Comparison of ENCODE assay signal across 36 cellular contexts in genomic region chr13:93554514-93554913, GRCh38.
"Had no signal": no experiment of that assay in that cellular context is flagged by ENCODE, and none has a peak within 500 bp of the region (broad histone marks: within the 10 kb centered on the region; RNA-seq: fewer than 3 reads in every experiment).

No MANE protein-coding gene starts in this region.

- H3K4me1 Mint-ChIP-seq: activated CD4-positive, alpha-beta T cell treated with anti-CD3 and anti-CD28 coated beads for 36 hours; activated CD4-positive, alpha-beta T cell treated with anti-CD3 and anti-CD28 coated beads, Interleukin-2, amount 10 ng/mL, durations not matched to agents 24 days and 14 days; activated CD8-positive, alpha-beta memory T cell treated with anti-CD3 and anti-CD28 coated beads, Interleukin-2, amount 10 ng/mL, durations not matched to agents 7 days and 5 days; activated naive CD4-positive, alpha-beta T cell treated with anti-CD3 and anti-CD28 coated beads, Interleukin-2, amount 50 U/mL, for 24 hours; activated naive CD8-positive, alpha-beta T cell treated with anti-CD3 and anti-CD28 coated beads for 36 hours; activated naive CD8-positive, alpha-beta T cell treated with anti-CD3 and anti-CD28 coated beads, Interleukin-2, amount 50 U/mL, for 24 hours; T-helper 17 cell had no signal

- H3K27ac ChIP-seq: breast epithelium, cardiac muscle cell, dorsolateral prefrontal cortex, foreskin keratinocyte, gastrocnemius medialis, heart right ventricle, WERI-Rb-1 had no signal

- H3K4me3 ChIP-seq: ascending aorta, breast epithelium, cardiac muscle cell, coronary artery, dorsolateral prefrontal cortex, gastrocnemius medialis, heart right ventricle had no signal

- H3K4me1 ChIP-seq: ascending aorta, breast epithelium, gastrocnemius medialis, heart right ventricle had no signal

- H3K36me3 ChIP-seq: ascending aorta, breast epithelium, cardiac muscle cell, gastrocnemius medialis, heart right ventricle had no signal

- H3K9me3 ChIP-seq: ascending aorta, breast epithelium, gastrocnemius medialis, heart right ventricle had no signal

- H3K4me3 Mint-ChIP-seq: activated CD4-positive, alpha-beta memory T cell treated with anti-CD3 and anti-CD28 coated beads for 36 hours; activated CD4-positive, alpha-beta T cell treated with anti-CD3 and anti-CD28 coated beads for 36 hours; activated CD4-positive, alpha-beta T cell treated with anti-CD3 and anti-CD28 coated beads, Interleukin-2, amount 10 ng/mL, durations not matched to agents 24 days and 14 days; activated CD8-positive, alpha-beta memory T cell treated with anti-CD3 and anti-CD28 coated beads, Interleukin-2, amount 10 ng/mL, durations not matched to agents 7 days and 5 days; activated CD8-positive, alpha-beta T cell treated with anti-CD3 and anti-CD28 coated beads, Interleukin-2, amount 10 ng/mL, durations not matched to agents 7 days and 5 days; activated naive CD4-positive, alpha-beta T cell treated with anti-CD3 and anti-CD28 coated beads for 36 hours; activated naive CD4-positive, alpha-beta T cell treated with anti-CD3 and anti-CD28 coated beads, Interleukin-2, amount 50 U/mL, for 24 hours; activated naive CD8-positive, alpha-beta T cell treated with anti-CD3 and anti-CD28 coated beads for 36 hours; activated naive CD8-positive, alpha-beta T cell treated with anti-CD3 and anti-CD28 coated beads, Interleukin-2, amount 50 U/mL, for 24 hours; activated T-helper 1 cell treated with anti-CD3 and anti-CD28 coated beads, Interleukin-12 subunit alpha, Interleukin-12 subunit beta, Interleukin-2, Interleukin-4 antibody, amounts not matched to agents 30 ng/mL and 10 ng/mL and 1 ng/mL, durations not matched to agents 14 hours and 24 hours and 36 hours; brain; dendritic cell treated with granulocyte-macrophage colony-stimulating factor and Interleukin-4, amounts not matched to agents 40 ng/mL and 50 ng/mL, for 4 days; endodermal cell; T-helper 17 cell; T-helper 2 cell treated with Interferon-gamma antibody and Interleukin-4, amounts not matched to agents 5 μg/mL and 100 μg/mL, for 36 hours had no signal

- H3K9me3 Mint-ChIP-seq: activated CD4-positive, alpha-beta memory T cell treated with anti-CD3 and anti-CD28 coated beads for 36 hours; activated CD4-positive, alpha-beta T cell treated with anti-CD3 and anti-CD28 coated beads, Interleukin-2, amount 10 ng/mL, durations not matched to agents 24 days and 14 days; activated naive CD4-positive, alpha-beta T cell treated with anti-CD3 and anti-CD28 coated beads for 36 hours; activated naive CD4-positive, alpha-beta T cell treated with anti-CD3 and anti-CD28 coated beads, Interleukin-2, amount 50 U/mL, for 24 hours; activated naive CD8-positive, alpha-beta T cell treated with anti-CD3 and anti-CD28 coated beads for 36 hours; activated naive CD8-positive, alpha-beta T cell treated with anti-CD3 and anti-CD28 coated beads, Interleukin-2, amount 50 U/mL, for 24 hours; activated T-helper 1 cell treated with anti-CD3 and anti-CD28 coated beads, Interleukin-12 subunit alpha, Interleukin-12 subunit beta, Interleukin-2, Interleukin-4 antibody, amounts not matched to agents 30 ng/mL and 10 ng/mL and 1 ng/mL, durations not matched to agents 14 hours and 24 hours and 36 hours; activated T-helper 2 cell treated with anti-CD3 and anti-CD28 coated beads, Interferon-gamma antibody, Interleukin-2, Interleukin-4, amounts not matched to agents 10 μg/mL and 5 μg/mL and 100 μg/mL, durations not matched to agents 14 hours and 24 hours and 36 hours; brain; dendritic cell treated with granulocyte-macrophage colony-stimulating factor and Interleukin-4, amounts not matched to agents 40 ng/mL and 50 ng/mL, for 4 days; endodermal cell; T-helper 2 cell treated with Interferon-gamma antibody and Interleukin-4, amounts not matched to agents 5 μg/mL and 100 μg/mL, for 36 hours had no signal

- H3K27me3 ChIP-seq: ascending aorta, breast epithelium, cardiac muscle cell, foreskin keratinocyte, gastrocnemius medialis, heart right ventricle had no signal

- DNase-seq: activated CD4-positive, alpha-beta memory T cell treated with anti-CD3 and anti-CD28 coated beads for 36 hours; activated CD4-positive, alpha-beta T cell treated with anti-CD3 and anti-CD28 coated beads for 36 hours; activated CD4-positive, alpha-beta T cell treated with anti-CD3 and anti-CD28 coated beads, Interleukin-2, amount 10 ng/mL, durations not matched to agents 24 days and 14 days; activated CD4-positive, CD25-positive, alpha-beta regulatory T cell; activated CD4-positive, CD25-positive, alpha-beta regulatory T cell treated with anti-CD3 and anti-CD28 coated beads, Interleukin-2, amount 50 U/mL, for 72 hours; activated CD8-positive, alpha-beta memory T cell treated with anti-CD3 and anti-CD28 coated beads, Interleukin-2, amount 10 ng/mL, durations not matched to agents 7 days and 5 days; activated CD8-positive, alpha-beta memory T cell treated with anti-CD3 and anti-CD28 coated beads, Interleukin-2, amount 50 U/mL, for 4 hours; activated CD8-positive, alpha-beta T cell treated with anti-CD3 and anti-CD28 coated beads, Interleukin-2, amount 10 ng/mL, durations not matched to agents 7 days and 5 days; activated effector memory CD4-positive, alpha-beta T cell treated with anti-CD3 and anti-CD28 coated beads, Interleukin-2, amount 50 U/mL, for 16 hours; activated naive CD4-positive, alpha-beta T cell treated with anti-CD3 and anti-CD28 coated beads for 36 hours; activated naive CD8-positive, alpha-beta T cell treated with anti-CD3 and anti-CD28 coated beads for 36 hours; activated naive CD8-positive, alpha-beta T cell treated with anti-CD3 and anti-CD28 coated beads, Interleukin-2, amount 50 U/mL, for 24 hours; activated T-cell treated with anti-CD3 and anti-CD28 coated beads, Interleukin-2, amount 50 U/mL, for 1 hour; activated T-cell treated with anti-CD3 and anti-CD28 coated beads, Interleukin-2, amount 50 U/mL, for 48 hours; central memory CD4-positive, alpha-beta T cell; cerebellar nuclear complex; dorsolateral prefrontal cortex; effector memory CD4-positive, alpha-beta T cell; endodermal cell; foreskin keratinocyte; gastrocnemius medialis; heart right ventricle; T-helper 1 cell; T-helper 17 cell; T1000; WERI-Rb-1 had no signal

- H3K36me3 Mint-ChIP-seq: activated CD4-positive, alpha-beta memory T cell treated with anti-CD3 and anti-CD28 coated beads for 36 hours; activated CD8-positive, alpha-beta memory T cell treated with anti-CD3 and anti-CD28 coated beads, Interleukin-2, amount 10 ng/mL, durations not matched to agents 7 days and 5 days; activated naive CD4-positive, alpha-beta T cell treated with anti-CD3 and anti-CD28 coated beads, Interleukin-2, amount 50 U/mL, for 24 hours; activated naive CD8-positive, alpha-beta T cell treated with anti-CD3 and anti-CD28 coated beads for 36 hours; brain had no signal

- H3K27me3 Mint-ChIP-seq: activated CD4-positive, alpha-beta memory T cell treated with anti-CD3 and anti-CD28 coated beads for 36 hours; activated CD4-positive, alpha-beta T cell treated with anti-CD3 and anti-CD28 coated beads, Interleukin-2, amount 10 ng/mL, durations not matched to agents 24 days and 14 days; activated CD8-positive, alpha-beta memory T cell treated with anti-CD3 and anti-CD28 coated beads, Interleukin-2, amount 10 ng/mL, durations not matched to agents 7 days and 5 days; activated naive CD4-positive, alpha-beta T cell treated with anti-CD3 and anti-CD28 coated beads, Interleukin-2, amount 50 U/mL, for 24 hours; activated naive CD8-positive, alpha-beta T cell treated with anti-CD3 and anti-CD28 coated beads for 36 hours; activated naive CD8-positive, alpha-beta T cell treated with anti-CD3 and anti-CD28 coated beads, Interleukin-2, amount 50 U/mL, for 24 hours; brain; dendritic cell treated with granulocyte-macrophage colony-stimulating factor and Interleukin-4, amounts not matched to agents 40 ng/mL and 50 ng/mL, for 4 days; T-helper 17 cell had no signal

- H3K27ac Mint-ChIP-seq: activated CD4-positive, alpha-beta memory T cell treated with anti-CD3 and anti-CD28 coated beads for 36 hours; activated CD4-positive, alpha-beta T cell treated with anti-CD3 and anti-CD28 coated beads for 36 hours; activated CD4-positive, alpha-beta T cell treated with anti-CD3 and anti-CD28 coated beads, Interleukin-2, amount 10 ng/mL, durations not matched to agents 24 days and 14 days; activated CD8-positive, alpha-beta memory T cell treated with anti-CD3 and anti-CD28 coated beads, Interleukin-2, amount 10 ng/mL, durations not matched to agents 7 days and 5 days; activated CD8-positive, alpha-beta T cell treated with anti-CD3 and anti-CD28 coated beads, Interleukin-2, amount 10 ng/mL, durations not matched to agents 7 days and 5 days; activated naive CD4-positive, alpha-beta T cell treated with anti-CD3 and anti-CD28 coated beads for 36 hours; activated naive CD4-positive, alpha-beta T cell treated with anti-CD3 and anti-CD28 coated beads, Interleukin-2, amount 50 U/mL, for 24 hours; activated naive CD8-positive, alpha-beta T cell treated with anti-CD3 and anti-CD28 coated beads for 36 hours; activated naive CD8-positive, alpha-beta T cell treated with anti-CD3 and anti-CD28 coated beads, Interleukin-2, amount 50 U/mL, for 24 hours; activated T-helper 1 cell treated with anti-CD3 and anti-CD28 coated beads, Interleukin-12 subunit alpha, Interleukin-12 subunit beta, Interleukin-2, Interleukin-4 antibody, amounts not matched to agents 30 ng/mL and 10 ng/mL and 1 ng/mL, durations not matched to agents 14 hours and 24 hours and 36 hours; activated T-helper 2 cell treated with anti-CD3 and anti-CD28 coated beads, Interferon-gamma antibody, Interleukin-2, Interleukin-4, amounts not matched to agents 10 μg/mL and 5 μg/mL and 100 μg/mL, durations not matched to agents 14 hours and 24 hours and 36 hours; brain; dendritic cell treated with granulocyte-macrophage colony-stimulating factor and Interleukin-4, amounts not matched to agents 40 ng/mL and 50 ng/mL, for 4 days; endodermal cell; T-helper 17 cell; T-helper 2 cell treated with Interferon-gamma antibody and Interleukin-4, amounts not matched to agents 5 μg/mL and 100 μg/mL, for 36 hours had no signal
